Comparison of ENCODE assay signal across 1 cellular context in the genomic region with DNA sequence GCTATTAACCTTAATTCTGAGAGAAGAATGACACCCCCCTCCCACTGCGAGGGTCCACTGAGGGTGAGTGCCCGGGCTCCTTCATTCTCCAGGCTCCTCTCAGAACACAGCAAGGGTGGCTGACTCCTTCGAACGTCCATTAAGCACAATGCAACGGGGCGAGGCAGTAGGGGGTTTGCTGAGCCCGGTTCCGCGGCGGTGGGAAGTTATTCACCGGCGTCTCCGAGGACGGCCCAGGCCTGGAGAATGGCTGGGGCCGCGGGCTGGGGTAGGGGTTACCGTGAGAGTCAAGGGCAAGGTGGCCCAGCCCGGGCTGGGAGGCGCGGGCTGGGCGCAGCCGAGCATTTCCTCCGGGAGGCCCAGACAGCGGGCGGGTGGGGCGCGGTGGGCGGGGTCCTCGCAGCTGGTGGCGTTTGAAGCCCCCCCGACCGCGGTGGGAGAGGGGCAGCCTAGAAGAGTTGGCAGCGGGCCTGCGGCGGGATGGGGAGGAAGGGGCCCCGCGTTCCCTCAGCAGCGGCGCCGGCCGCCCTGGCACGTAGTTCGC.
TF ChIP-seq lines count a peak whose summit lies in the region.

No MANE protein-coding gene starts in this region.

TF ChIP-seq in K562, 482 proteins besides CTCF, POLR2A, EP300 and RAD21:
- TF ChIP-seq, protein P1, sequence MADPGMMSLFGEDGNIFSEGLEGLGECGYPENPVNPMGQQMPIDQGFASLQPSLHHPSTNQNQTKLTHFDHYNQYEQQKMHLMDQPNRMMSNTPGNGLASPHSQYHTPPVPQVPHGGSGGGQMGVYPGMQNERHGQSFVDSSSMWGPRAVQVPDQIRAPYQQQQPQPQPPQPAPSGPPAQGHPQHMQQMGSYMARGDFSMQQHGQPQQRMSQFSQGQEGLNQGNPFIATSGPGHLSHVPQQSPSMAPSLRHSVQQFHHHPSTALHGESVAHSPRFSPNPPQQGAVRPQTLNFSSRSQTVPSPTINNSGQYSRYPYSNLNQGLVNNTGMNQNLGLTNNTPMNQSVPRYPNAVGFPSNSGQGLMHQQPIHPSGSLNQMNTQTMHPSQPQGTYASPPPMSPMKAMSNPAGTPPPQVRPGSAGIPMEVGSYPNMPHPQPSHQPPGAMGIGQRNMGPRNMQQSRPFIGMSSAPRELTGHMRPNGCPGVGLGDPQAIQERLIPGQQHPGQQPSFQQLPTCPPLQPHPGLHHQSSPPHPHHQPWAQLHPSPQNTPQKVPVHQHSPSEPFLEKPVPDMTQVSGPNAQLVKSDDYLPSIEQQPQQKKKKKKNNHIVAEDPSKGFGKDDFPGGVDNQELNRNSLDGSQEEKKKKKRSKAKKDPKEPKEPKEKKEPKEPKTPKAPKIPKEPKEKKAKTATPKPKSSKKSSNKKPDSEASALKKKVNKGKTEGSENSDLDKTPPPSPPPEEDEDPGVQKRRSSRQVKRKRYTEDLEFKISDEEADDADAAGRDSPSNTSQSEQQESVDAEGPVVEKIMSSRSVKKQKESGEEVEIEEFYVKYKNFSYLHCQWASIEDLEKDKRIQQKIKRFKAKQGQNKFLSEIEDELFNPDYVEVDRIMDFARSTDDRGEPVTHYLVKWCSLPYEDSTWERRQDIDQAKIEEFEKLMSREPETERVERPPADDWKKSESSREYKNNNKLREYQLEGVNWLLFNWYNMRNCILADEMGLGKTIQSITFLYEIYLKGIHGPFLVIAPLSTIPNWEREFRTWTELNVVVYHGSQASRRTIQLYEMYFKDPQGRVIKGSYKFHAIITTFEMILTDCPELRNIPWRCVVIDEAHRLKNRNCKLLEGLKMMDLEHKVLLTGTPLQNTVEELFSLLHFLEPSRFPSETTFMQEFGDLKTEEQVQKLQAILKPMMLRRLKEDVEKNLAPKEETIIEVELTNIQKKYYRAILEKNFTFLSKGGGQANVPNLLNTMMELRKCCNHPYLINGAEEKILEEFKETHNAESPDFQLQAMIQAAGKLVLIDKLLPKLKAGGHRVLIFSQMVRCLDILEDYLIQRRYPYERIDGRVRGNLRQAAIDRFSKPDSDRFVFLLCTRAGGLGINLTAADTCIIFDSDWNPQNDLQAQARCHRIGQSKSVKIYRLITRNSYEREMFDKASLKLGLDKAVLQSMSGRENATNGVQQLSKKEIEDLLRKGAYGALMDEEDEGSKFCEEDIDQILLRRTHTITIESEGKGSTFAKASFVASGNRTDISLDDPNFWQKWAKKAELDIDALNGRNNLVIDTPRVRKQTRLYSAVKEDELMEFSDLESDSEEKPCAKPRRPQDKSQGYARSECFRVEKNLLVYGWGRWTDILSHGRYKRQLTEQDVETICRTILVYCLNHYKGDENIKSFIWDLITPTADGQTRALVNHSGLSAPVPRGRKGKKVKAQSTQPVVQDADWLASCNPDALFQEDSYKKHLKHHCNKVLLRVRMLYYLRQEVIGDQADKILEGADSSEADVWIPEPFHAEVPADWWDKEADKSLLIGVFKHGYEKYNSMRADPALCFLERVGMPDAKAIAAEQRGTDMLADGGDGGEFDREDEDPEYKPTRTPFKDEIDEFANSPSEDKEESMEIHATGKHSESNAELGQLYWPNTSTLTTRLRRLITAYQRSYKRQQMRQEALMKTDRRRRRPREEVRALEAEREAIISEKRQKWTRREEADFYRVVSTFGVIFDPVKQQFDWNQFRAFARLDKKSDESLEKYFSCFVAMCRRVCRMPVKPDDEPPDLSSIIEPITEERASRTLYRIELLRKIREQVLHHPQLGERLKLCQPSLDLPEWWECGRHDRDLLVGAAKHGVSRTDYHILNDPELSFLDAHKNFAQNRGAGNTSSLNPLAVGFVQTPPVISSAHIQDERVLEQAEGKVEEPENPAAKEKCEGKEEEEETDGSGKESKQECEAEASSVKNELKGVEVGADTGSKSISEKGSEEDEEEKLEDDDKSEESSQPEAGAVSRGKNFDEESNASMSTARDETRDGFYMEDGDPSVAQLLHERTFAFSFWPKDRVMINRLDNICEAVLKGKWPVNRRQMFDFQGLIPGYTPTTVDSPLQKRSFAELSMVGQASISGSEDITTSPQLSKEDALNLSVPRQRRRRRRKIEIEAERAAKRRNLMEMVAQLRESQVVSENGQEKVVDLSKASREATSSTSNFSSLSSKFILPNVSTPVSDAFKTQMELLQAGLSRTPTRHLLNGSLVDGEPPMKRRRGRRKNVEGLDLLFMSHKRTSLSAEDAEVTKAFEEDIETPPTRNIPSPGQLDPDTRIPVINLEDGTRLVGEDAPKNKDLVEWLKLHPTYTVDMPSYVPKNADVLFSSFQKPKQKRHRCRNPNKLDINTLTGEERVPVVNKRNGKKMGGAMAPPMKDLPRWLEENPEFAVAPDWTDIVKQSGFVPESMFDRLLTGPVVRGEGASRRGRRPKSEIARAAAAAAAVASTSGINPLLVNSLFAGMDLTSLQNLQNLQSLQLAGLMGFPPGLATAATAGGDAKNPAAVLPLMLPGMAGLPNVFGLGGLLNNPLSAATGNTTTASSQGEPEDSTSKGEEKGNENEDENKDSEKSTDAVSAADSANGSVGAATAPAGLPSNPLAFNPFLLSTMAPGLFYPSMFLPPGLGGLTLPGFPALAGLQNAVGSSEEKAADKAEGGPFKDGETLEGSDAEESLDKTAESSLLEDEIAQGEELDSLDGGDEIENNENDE (IDR thresholded peaks at IDR 0.05; ENCODE audit: low read depth, low read length): no peak
- no peak for TF ChIP-seq PPARD (CRISPR knock-in tag; IDR thresholded peaks at IDR 0.05)
- no peak for TF ChIP-seq XRCC5 (IDR thresholded peaks at IDR 0.05; ENCODE audit: low read depth, low read length)
- no peak for TF ChIP-seq BRCA1 (IDR thresholded peaks at IDR 0.05)
- 0 out of 2 replicates have a peak, but pooled peaks have one; percentile 52 for TF ChIP-seq BRCA1 (CRISPR knock-in tag; IDR thresholded peaks at IDR 0.05)
- TF ChIP-seq, protein P2, sequence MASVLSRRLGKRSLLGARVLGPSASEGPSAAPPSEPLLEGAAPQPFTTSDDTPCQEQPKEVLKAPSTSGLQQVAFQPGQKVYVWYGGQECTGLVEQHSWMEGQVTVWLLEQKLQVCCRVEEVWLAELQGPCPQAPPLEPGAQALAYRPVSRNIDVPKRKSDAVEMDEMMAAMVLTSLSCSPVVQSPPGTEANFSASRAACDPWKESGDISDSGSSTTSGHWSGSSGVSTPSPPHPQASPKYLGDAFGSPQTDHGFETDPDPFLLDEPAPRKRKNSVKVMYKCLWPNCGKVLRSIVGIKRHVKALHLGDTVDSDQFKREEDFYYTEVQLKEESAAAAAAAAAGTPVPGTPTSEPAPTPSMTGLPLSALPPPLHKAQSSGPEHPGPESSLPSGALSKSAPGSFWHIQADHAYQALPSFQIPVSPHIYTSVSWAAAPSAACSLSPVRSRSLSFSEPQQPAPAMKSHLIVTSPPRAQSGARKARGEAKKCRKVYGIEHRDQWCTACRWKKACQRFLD (CRISPR knock-in tag; IDR thresholded peaks at IDR 0.05): peak; percentile 56
- 0 out of 2 replicates have a peak, but pooled peaks have one; percentile 33 for TF ChIP-seq JUNB (CRISPR knock-in tag; conservative IDR thresholded peaks at IDR 0.05)
- no peak for TF ChIP-seq ZKSCAN1 (IDR thresholded peaks at IDR 0.05; ENCODE audit: low read depth, low read length)
- TF ChIP-seq ZNF384 (IDR thresholded peaks at IDR 0.05; ENCODE audit: low read depth, low read length): no peak
- TF ChIP-seq, protein P3, sequence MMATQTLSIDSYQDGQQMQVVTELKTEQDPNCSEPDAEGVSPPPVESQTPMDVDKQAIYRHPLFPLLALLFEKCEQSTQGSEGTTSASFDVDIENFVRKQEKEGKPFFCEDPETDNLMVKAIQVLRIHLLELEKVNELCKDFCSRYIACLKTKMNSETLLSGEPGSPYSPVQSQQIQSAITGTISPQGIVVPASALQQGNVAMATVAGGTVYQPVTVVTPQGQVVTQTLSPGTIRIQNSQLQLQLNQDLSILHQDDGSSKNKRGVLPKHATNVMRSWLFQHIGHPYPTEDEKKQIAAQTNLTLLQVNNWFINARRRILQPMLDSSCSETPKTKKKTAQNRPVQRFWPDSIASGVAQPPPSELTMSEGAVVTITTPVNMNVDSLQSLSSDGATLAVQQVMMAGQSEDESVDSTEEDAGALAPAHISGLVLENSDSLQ (IDR thresholded peaks at IDR 0.05): no peak
- TF ChIP-seq ZC3H4 (CRISPR knock-in tag; IDR thresholded peaks at IDR 0.05; ENCODE audit: borderline replicate concordance): 0 out of 2 replicates have a peak, but pooled peaks have one; percentile 31
- peak; percentile 66; the same call in 1 of the 2 replicates for TF ChIP-seq ZFX (CRISPR knock-in tag; IDR thresholded peaks at IDR 0.05)
- TF ChIP-seq TAF1 (IDR thresholded peaks at IDR 0.05; ENCODE audit: control insufficient read depth, extremely low read depth, insufficient read depth, low read length, severe bottlenecking): peak; percentile 1
- 0 out of 4 replicates have a peak, but pooled peaks of 1 of the 2 experiments have one; percentile 16 for TF ChIP-seq KDM4B (IDR thresholded peaks at IDR 0.05; ENCODE audit: borderline replicate concordance in 2 of 2, low read depth in 1 of 2)
- no peak for TF ChIP-seq SPI1 (IDR thresholded peaks at IDR 0.05; ENCODE audit: borderline replicate concordance, low read depth, low read length)
